Comparison of ENCODE assay signal across 31 cellular contexts in the genomic region with DNA sequence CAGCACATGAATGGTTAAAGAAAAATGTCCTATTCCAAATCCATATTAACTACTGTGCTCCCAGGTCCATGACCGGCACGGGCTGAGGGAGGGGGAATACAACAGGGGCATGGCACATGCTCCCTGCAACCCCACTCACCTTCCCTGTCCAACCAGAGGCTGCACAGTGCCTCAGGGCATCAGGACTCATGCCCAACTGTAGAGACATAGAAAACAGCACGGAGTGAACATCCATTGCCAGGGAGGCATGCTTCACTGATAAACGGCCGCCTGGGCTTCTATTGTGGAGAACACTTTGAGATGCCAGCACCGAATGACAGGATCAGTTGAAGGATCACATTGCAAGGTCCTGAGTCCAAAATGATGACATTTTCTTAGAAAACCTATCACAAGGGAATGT.
"Had no signal": no experiment of that assay in that cellular context is flagged by ENCODE, and none has a peak within 500 bp of the region (broad histone marks: within the 10 kb centered on the region; RNA-seq: fewer than 3 reads in every experiment).

No MANE protein-coding gene starts in this region.

- H3K27ac ChIP-seq: adrenal gland, body of pancreas, epithelial cell of prostate, esophagus squamous epithelium, gastroesophageal sphincter, heart right ventricle, hepatocyte, WERI-Rb-1 had no signal

- H3K4me2 ChIP-seq: hepatocyte had no signal

- H3K4me1 ChIP-seq: adrenal gland, body of pancreas, esophagus squamous epithelium, gastroesophageal sphincter, heart right ventricle had no signal

- H3K4me3 Mint-ChIP-seq: activated B cell treated with CpG ODN at 0.5 μM for 24 hours; activated CD8-positive, alpha-beta memory T cell treated with anti-CD3 and anti-CD28 coated beads, Interleukin-2, amount 10 ng/mL, durations not matched to agents 7 days and 5 days; activated CD8-positive, alpha-beta T cell treated with anti-CD3 and anti-CD28 coated beads, Interleukin-2, amount 10 ng/mL, durations not matched to agents 7 days and 5 days; activated naive CD4-positive, alpha-beta T cell treated with anti-CD3 and anti-CD28 coated beads for 36 hours; activated naive CD4-positive, alpha-beta T cell treated with anti-CD3 and anti-CD28 coated beads, Interleukin-2, amount 50 U/mL, for 24 hours; activated naive CD8-positive, alpha-beta T cell treated with anti-CD3 and anti-CD28 coated beads for 36 hours; activated naive CD8-positive, alpha-beta T cell treated with anti-CD3 and anti-CD28 coated beads, Interleukin-2, amount 50 U/mL, for 24 hours; activated T-helper 1 cell treated with anti-CD3 and anti-CD28 coated beads, Interleukin-12 subunit alpha, Interleukin-12 subunit beta, Interleukin-2, Interleukin-4 antibody, amounts not matched to agents 30 ng/mL and 10 ng/mL and 1 ng/mL, durations not matched to agents 14 hours and 24 hours and 36 hours; T-helper 2 cell treated with Interferon-gamma antibody and Interleukin-4, amounts not matched to agents 5 μg/mL and 100 μg/mL, for 36 hours had no signal

- DNase-seq: activated B cell treated with CpG ODN at 0.5 μM for 24 hours; activated CD4-positive, alpha-beta T cell treated with anti-CD3 and anti-CD28 coated beads for 48 hours; activated CD4-positive, alpha-beta T cell treated with anti-CD3 and anti-CD28 coated beads, Interleukin-2, amount 50 U/mL, for 1 hour; activated CD4-positive, alpha-beta T cell treated with anti-CD3 and anti-CD28 coated beads, Interleukin-2, amount 50 U/mL, for 48 hours; activated CD8-positive, alpha-beta memory T cell treated with anti-CD3 and anti-CD28 coated beads, Interleukin-2, amount 10 ng/mL, durations not matched to agents 7 days and 5 days; activated CD8-positive, alpha-beta memory T cell treated with anti-CD3 and anti-CD28 coated beads, Interleukin-2, amount 50 U/mL, for 4 hours; activated CD8-positive, alpha-beta T cell treated with anti-CD3 and anti-CD28 coated beads, Interleukin-2, amount 10 ng/mL, durations not matched to agents 7 days and 5 days; activated effector memory CD4-positive, alpha-beta T cell treated with anti-CD3 and anti-CD28 coated beads, Interleukin-2, amount 50 U/mL, for 16 hours; activated naive CD4-positive, alpha-beta T cell treated with anti-CD3 and anti-CD28 coated beads for 36 hours; activated naive CD8-positive, alpha-beta T cell treated with anti-CD3 and anti-CD28 coated beads for 36 hours; activated naive CD8-positive, alpha-beta T cell treated with anti-CD3 and anti-CD28 coated beads, Interleukin-2, amount 50 U/mL, for 24 hours; activated T-cell treated with anti-CD3 and anti-CD28 coated beads, Interleukin-2, amount 50 U/mL, for 1 hour; activated T-cell treated with anti-CD3 and anti-CD28 coated beads, Interleukin-2, amount 50 U/mL, for 48 hours; amygdala; aorta; body of pancreas; caudate nucleus; cortex of kidney; effector CD4-positive, alpha-beta T cell; esophagus squamous epithelium; heart right ventricle; T1000; WERI-Rb-1 had no signal

- H3K36me3 ChIP-seq: adrenal gland, esophagus squamous epithelium, gastroesophageal sphincter, heart right ventricle, WERI-Rb-1 had no signal

- H3K79me2 ChIP-seq: hepatocyte had no signal

- H2AFZ ChIP-seq: hepatocyte had no signal

- H3K36me3 Mint-ChIP-seq: activated CD8-positive, alpha-beta memory T cell treated with anti-CD3 and anti-CD28 coated beads, Interleukin-2, amount 10 ng/mL, durations not matched to agents 7 days and 5 days; activated naive CD4-positive, alpha-beta T cell treated with anti-CD3 and anti-CD28 coated beads, Interleukin-2, amount 50 U/mL, for 24 hours; activated naive CD8-positive, alpha-beta T cell treated with anti-CD3 and anti-CD28 coated beads for 36 hours had no signal

- H3K4me3 ChIP-seq: adrenal gland, body of pancreas, esophagus squamous epithelium, gastroesophageal sphincter, heart right ventricle, hepatocyte had no signal

- H3K9me3 ChIP-seq: adrenal gland, body of pancreas, esophagus squamous epithelium, gastroesophageal sphincter, heart right ventricle had no signal

- H3K27me3 ChIP-seq: adrenal gland, body of pancreas, esophagus squamous epithelium, gastroesophageal sphincter, hepatocyte had no signal

- H3K27ac Mint-ChIP-seq: activated B cell treated with CpG ODN at 0.5 μM for 24 hours; activated CD8-positive, alpha-beta memory T cell treated with anti-CD3 and anti-CD28 coated beads, Interleukin-2, amount 10 ng/mL, durations not matched to agents 7 days and 5 days; activated CD8-positive, alpha-beta T cell treated with anti-CD3 and anti-CD28 coated beads, Interleukin-2, amount 10 ng/mL, durations not matched to agents 7 days and 5 days; activated naive CD4-positive, alpha-beta T cell treated with anti-CD3 and anti-CD28 coated beads for 36 hours; activated naive CD4-positive, alpha-beta T cell treated with anti-CD3 and anti-CD28 coated beads, Interleukin-2, amount 50 U/mL, for 24 hours; activated naive CD8-positive, alpha-beta T cell treated with anti-CD3 and anti-CD28 coated beads for 36 hours; activated naive CD8-positive, alpha-beta T cell treated with anti-CD3 and anti-CD28 coated beads, Interleukin-2, amount 50 U/mL, for 24 hours; activated T-helper 1 cell treated with anti-CD3 and anti-CD28 coated beads, Interleukin-12 subunit alpha, Interleukin-12 subunit beta, Interleukin-2, Interleukin-4 antibody, amounts not matched to agents 30 ng/mL and 10 ng/mL and 1 ng/mL, durations not matched to agents 14 hours and 24 hours and 36 hours; activated T-helper 2 cell treated with anti-CD3 and anti-CD28 coated beads, Interferon-gamma antibody, Interleukin-2, Interleukin-4, amounts not matched to agents 10 μg/mL and 5 μg/mL and 100 μg/mL, durations not matched to agents 14 hours and 24 hours and 36 hours; T-helper 2 cell treated with Interferon-gamma antibody and Interleukin-4, amounts not matched to agents 5 μg/mL and 100 μg/mL, for 36 hours had no signal

- H3K27me3 Mint-ChIP-seq: activated B cell treated with CpG ODN at 0.5 μM for 24 hours; activated CD8-positive, alpha-beta memory T cell treated with anti-CD3 and anti-CD28 coated beads, Interleukin-2, amount 10 ng/mL, durations not matched to agents 7 days and 5 days had no signal

- H3K9me3 Mint-ChIP-seq: activated B cell treated with CpG ODN at 0.5 μM for 24 hours; activated naive CD4-positive, alpha-beta T cell treated with anti-CD3 and anti-CD28 coated beads for 36 hours; activated naive CD4-positive, alpha-beta T cell treated with anti-CD3 and anti-CD28 coated beads, Interleukin-2, amount 50 U/mL, for 24 hours; activated naive CD8-positive, alpha-beta T cell treated with anti-CD3 and anti-CD28 coated beads for 36 hours; activated naive CD8-positive, alpha-beta T cell treated with anti-CD3 and anti-CD28 coated beads, Interleukin-2, amount 50 U/mL, for 24 hours; activated T-helper 1 cell treated with anti-CD3 and anti-CD28 coated beads, Interleukin-12 subunit alpha, Interleukin-12 subunit beta, Interleukin-2, Interleukin-4 antibody, amounts not matched to agents 30 ng/mL and 10 ng/mL and 1 ng/mL, durations not matched to agents 14 hours and 24 hours and 36 hours; activated T-helper 2 cell treated with anti-CD3 and anti-CD28 coated beads, Interferon-gamma antibody, Interleukin-2, Interleukin-4, amounts not matched to agents 10 μg/mL and 5 μg/mL and 100 μg/mL, durations not matched to agents 14 hours and 24 hours and 36 hours; T-helper 2 cell treated with Interferon-gamma antibody and Interleukin-4, amounts not matched to agents 5 μg/mL and 100 μg/mL, for 36 hours had no signal

- H3K4me1 Mint-ChIP-seq: activated CD8-positive, alpha-beta memory T cell treated with anti-CD3 and anti-CD28 coated beads, Interleukin-2, amount 10 ng/mL, durations not matched to agents 7 days and 5 days; activated naive CD4-positive, alpha-beta T cell treated with anti-CD3 and anti-CD28 coated beads, Interleukin-2, amount 50 U/mL, for 24 hours; activated naive CD8-positive, alpha-beta T cell treated with anti-CD3 and anti-CD28 coated beads for 36 hours; activated naive CD8-positive, alpha-beta T cell treated with anti-CD3 and anti-CD28 coated beads, Interleukin-2, amount 50 U/mL, for 24 hours had no signal
